In genomic region chr3:37765591-37766219, GRCh38 we compare ENCODE assay signal across 11 cellular contexts.
DNase-seq lines count a peak whose midpoint lies in the region; ATAC-seq and TF ChIP-seq lines count a peak whose summit lies in the region.
"Had no signal": no experiment of that assay in that cellular context is flagged by ENCODE, and none has a peak within 500 bp of the region (broad histone marks: within the 10 kb centered on the region; RNA-seq: fewer than 3 reads in every experiment).

No MANE protein-coding gene starts in this region.

- H3K27me3 Mint-ChIP-seq in CD8-positive, alpha-beta memory T cell: peaks cover 5 to 29% of the 10 kb centered on the region in 2 donors
- H3K27me3 Mint-ChIP-seq in osteocyte (ENCODE audit: unreplicated experiment): peaks cover 70% of the 10 kb centered on the region

- H3K27ac Mint-ChIP-seq in CD8-positive, alpha-beta memory T cell: peak overlapping the region in 1 of 8 donors; percentile 35
- H3K27ac Mint-ChIP-seq in osteocyte (ENCODE audit: unreplicated experiment): no peak overlapping the region

- no peaks in the 10 kb centered on the region for H3K4me1 Mint-ChIP-seq in CD8-positive, alpha-beta memory T cell
- peaks cover 32% of the 10 kb centered on the region for H3K4me1 Mint-ChIP-seq in osteocyte (ENCODE audit: unreplicated experiment)

- CTCF ChIA-PET in CD8-positive, alpha-beta memory T cell (lab: Charles Lee): no interaction called here

- H3K9me3 ChIP-seq in duodenal mucosa (ENCODE audit: control insufficient read depth in 1 of 2, low read length in 2 of 2): no peaks in the 10 kb centered on the region
- no peaks in the 10 kb centered on the region for H3K9me3 ChIP-seq in sigmoid colon
- no peaks in the 10 kb centered on the region for H3K9me3 ChIP-seq in CD8-positive, alpha-beta memory T cell (ENCODE audit: low read length)
- H3K9me3 ChIP-seq: BE2C had no signal

- POLR2A ChIA-PET in CD8-positive, alpha-beta memory T cell (lab: Charles Lee): no interaction called here

- TF ChIP-seq CTCF in sigmoid colon (IDR thresholded peaks at IDR 0.05) (no peak), osteocyte (IDR thresholded peaks at IDR 0.05) (no peak)

- no peak overlapping the region for H3K4me3 Mint-ChIP-seq in CD8-positive, alpha-beta memory T cell
- no peak overlapping the region for H3K4me3 Mint-ChIP-seq in osteocyte (ENCODE audit: unreplicated experiment)

- no peak overlapping the region for H3K9ac ChIP-seq in duodenal mucosa (ENCODE audit: low read depth in 1 of 2, low read length in 2 of 2)

- H3K36me3 ChIP-seq in duodenal mucosa (ENCODE audit: control insufficient read depth in 1 of 2, insufficient read depth in 2 of 2, low read length in 2 of 2) (no peaks in the 10 kb centered on the region), sigmoid colon (no peaks in the 10 kb centered on the region)
- no peaks in the 10 kb centered on the region for H3K36me3 ChIP-seq in CD8-positive, alpha-beta memory T cell (ENCODE audit: insufficient read depth, low read length)
- H3K36me3 ChIP-seq: BE2C had no signal

- intact Hi-C loops in sigmoid colon (cut with DNase I): no loop called here

- H3K27ac ChIP-seq in duodenal mucosa (ENCODE audit: low read depth, low read length) (peak overlapping the region; percentile 37), sigmoid colon (peak overlapping the region; percentile 63 to 77 (median 68))
- H3K27ac ChIP-seq in CD8-positive, alpha-beta memory T cell (ENCODE audit: low read depth, low read length): no peak overlapping the region

- peak; percentile 26 for DNase-seq in HCEC 1CT
- DNase-seq in left lobe of liver (ENCODE audit: low spot score): peak; percentile 51
- peak; percentile 75 for DNase-seq in sigmoid colon
- no peak for DNase-seq in NCI-H446 (lab: John Stamatoyannopoulos, UW)
- no peak for DNase-seq in NCI-H2196 (lab: John Stamatoyannopoulos, UW; ENCODE audit: unreplicated experiment)
- DNase-seq in CD8-positive, alpha-beta memory T cell: no peak
- DNase-seq in osteocyte (ENCODE audit: extremely low spot score, unreplicated experiment): no peak
- DNase-seq: activated CD4-positive, CD25-positive, alpha-beta regulatory T cell treated with anti-CD3 and anti-CD28 coated beads, Interleukin-2, amount 50 U/mL, for 72 hours; BE2C; RPMI8226 had no signal

- peaks cover 17 to 38% of the 10 kb centered on the region in 2 donors for H3K4me1 ChIP-seq in duodenal mucosa (ENCODE audit: control insufficient read depth in 1 of 2, insufficient read depth in 2 of 2, low read length in 2 of 2)
- H3K4me1 ChIP-seq in sigmoid colon: peaks cover 0 to 43% (median 35%) of the 10 kb centered on the region in 4 donors
- no peaks in the 10 kb centered on the region for H3K4me1 ChIP-seq in CD8-positive, alpha-beta memory T cell (ENCODE audit: insufficient read depth, low read length)

- WGBS in sigmoid colon, 2 donors: 74 to 77% methylated on average over 15 of the region's 15 CpGs

- H3K9me3 Mint-ChIP-seq in CD8-positive, alpha-beta memory T cell: peaks cover 0 to 4% (median 0%) of the 10 kb centered on the region in 5 donors
- H3K9me3 Mint-ChIP-seq in osteocyte (ENCODE audit: unreplicated experiment): no peaks in the 10 kb centered on the region

- no peak overlapping the region for H3K4me3 ChIP-seq in duodenal mucosa (ENCODE audit: low read depth in 1 of 2, low read length in 2 of 2)
- H3K4me3 ChIP-seq in sigmoid colon: no peak overlapping the region
- no peak overlapping the region for H3K4me3 ChIP-seq in CD8-positive, alpha-beta memory T cell (ENCODE audit: low read length)

- H3K27me3 ChIP-seq in duodenal mucosa (ENCODE audit: control insufficient read depth in 1 of 2, insufficient read depth in 2 of 2, low read length in 2 of 2) (no peaks in the 10 kb centered on the region), sigmoid colon (no peaks in the 10 kb centered on the region)
- H3K27me3 ChIP-seq in CD8-positive, alpha-beta memory T cell (ENCODE audit: insufficient read depth, low read length, poor library complexity, severe bottlenecking): peaks cover 5% of the 10 kb centered on the region
- H3K27me3 ChIP-seq: BE2C had no signal

- no peak for TF ChIP-seq EP300 in sigmoid colon (IDR thresholded peaks at IDR 0.05)

- TF ChIP-seq POLR2A in sigmoid colon (IDR thresholded peaks at IDR 0.05): no peak

- peak; percentile 93 for ATAC-seq in left lobe of liver

- H3K36me3 Mint-ChIP-seq in CD8-positive, alpha-beta memory T cell: no peaks in the 10 kb centered on the region
- H3K36me3 Mint-ChIP-seq in osteocyte (ENCODE audit: unreplicated experiment): no peaks in the 10 kb centered on the region

Comparison
In these comparisons a context has a peak if more than half of its experiments do, and no peak if none do; other contexts are left out.
1. DNase-seq: peak in HCEC 1CT (single experiment), left lobe of liver (single experiment) and sigmoid colon (single experiment); none in NCI-H446 (0 of 2), NCI-H2196 (single experiment), CD8-positive, alpha-beta memory T cell (0 of 5) and osteocyte (single experiment).